1 cellular context compared by ENCODE assay signal in genomic region chr18:55265130-55265675, GRCh38.
TF ChIP-seq lines count a peak whose summit lies in the region.

No MANE protein-coding gene starts in this region.

TF ChIP-seq in H1, 55 proteins besides CTCF, POLR2A, EP300 and RAD21:
- TF ChIP-seq PHF8 (conservative IDR thresholded peaks at IDR 0.05; ENCODE audit: low read depth, low read length) (no peak), CEBPB (IDR thresholded peaks at IDR 0.05; ENCODE audit: low read depth, low read length) (no peak), ZNF274 (IDR thresholded peaks at IDR 0.05; ENCODE audit: borderline replicate concordance, extremely low read depth, low read length) (no peak), POLR2AphosphoS5 (IDR thresholded peaks at IDR 0.05; ENCODE audit: low read depth, low read length) (no peak), RXRA (IDR thresholded peaks at IDR 0.05; ENCODE audit: insufficient read depth, low read depth, low read length) (no peak), SP1 (IDR thresholded peaks at IDR 0.05; ENCODE audit: low read depth, low read length) (no peak), CHD1 (IDR thresholded peaks at IDR 0.05; ENCODE audit: low read depth, low read length) (no peak), TEAD4 (IDR thresholded peaks at IDR 0.05; ENCODE audit: low read depth, low read length) (no peak), TBP (IDR thresholded peaks at IDR 0.05; ENCODE audit: low read depth, low read length) (no peak), RBBP5 (IDR thresholded peaks at IDR 0.05; ENCODE audit: borderline replicate concordance, low read depth, low read length) (no peak), KDM1A (IDR thresholded peaks at IDR 0.05; ENCODE audit: borderline replicate concordance, low read length) (no peak), CHD2 (IDR thresholded peaks at IDR 0.05; ENCODE audit: low read length) (no peak), BACH1 (IDR thresholded peaks at IDR 0.05; ENCODE audit: low read length) (no peak), SAP30 (IDR thresholded peaks at IDR 0.05; ENCODE audit: insufficient read depth, insufficient replicate concordance, low read length) (no peak), BRCA1 (IDR thresholded peaks at IDR 0.05; ENCODE audit: low read depth, low read length) (no peak)
TF ChIP-seq in H1: peak in this region for 0.
